In genomic region chr13:107845911-107846310, GRCh38 we compare ENCODE assay signal across 13 cellular contexts.
A peak's percentile ranks its signal among the peaks of the same experiment; 100 is the strongest.
DNase-seq lines count a peak whose midpoint lies in the region; ATAC-seq, FAIRE-seq and TF ChIP-seq lines count a peak whose summit lies in the region.
"Had no signal": no experiment of that assay in that cellular context is flagged by ENCODE, and none has a peak within 500 bp of the region (broad histone marks: within the 10 kb centered on the region; RNA-seq: fewer than 3 reads in every experiment).

No MANE protein-coding gene starts in this region.

- H3K36me3 Mint-ChIP-seq in glutamatergic neuron (ENCODE audit: unreplicated experiment): no peaks in the 10 kb centered on the region
- H3K36me3 Mint-ChIP-seq: CD8-positive, alpha-beta memory T cell had no signal

- DNase-seq in BE2C: peak; percentile 35
- no peak for DNase-seq in H54 (ENCODE audit: insufficient read length, low spot score)
- no peak for DNase-seq in glutamatergic neuron
- DNase-seq in renal cortical epithelial cell (ENCODE audit: low read depth): peak; percentile 49
- DNase-seq in activated CD4-positive, alpha-beta T cell treated with anti-CD3 and anti-CD28 coated beads, Interleukin-2, amount 50 U/mL, for 1 hour: no peak
- DNase-seq: Caco-2; CD8-positive, alpha-beta memory T cell; GM23248; H7 had no signal

- no peaks in the 10 kb centered on the region for H3K27me3 Mint-ChIP-seq in glutamatergic neuron (ENCODE audit: unreplicated experiment)

- H3K27me3 ChIP-seq in BE2C: no peaks in the 10 kb centered on the region
- H3K27me3 ChIP-seq: BLaER1 had no signal

- H3K4me3 ChIP-seq in BE2C (ENCODE audit: low read depth, low read length): peak overlapping the region; percentile 21
- H3K4me3 ChIP-seq: BLaER1, GM23248 had no signal

- TF ChIP-seq POLR2A in H54 (IDR thresholded peaks at IDR 0.05; ENCODE audit: low read depth, low read length): no peak

- H3K4me1 ChIP-seq in BE2C: peaks cover 50% of the 10 kb centered on the region
- H3K4me1 ChIP-seq: BLaER1, Caco-2 had no signal

- peaks cover 39% of the 10 kb centered on the region for H3K4me1 Mint-ChIP-seq in glutamatergic neuron (ENCODE audit: low read depth, unreplicated experiment)
- H3K4me1 Mint-ChIP-seq: CD8-positive, alpha-beta memory T cell had no signal

- no peak for TF ChIP-seq CTCF in BE2C (IDR thresholded peaks at IDR 0.05; ENCODE audit: low read depth, low read length)
- no peak for TF ChIP-seq CTCF in glutamatergic neuron (IDR thresholded peaks at IDR 0.05; ENCODE audit: partially characterized antibody, unreplicated experiment)

- no peak for ATAC-seq in HG03159 (IDR thresholded peaks at IDR 0.05; ENCODE audit: unreplicated experiment)
- ATAC-seq in HG03469 (IDR thresholded peaks at IDR 0.05; ENCODE audit: unreplicated experiment): no peak

- H3K9me3 Mint-ChIP-seq in glutamatergic neuron (ENCODE audit: unreplicated experiment): peaks cover 3% of the 10 kb centered on the region

- H3K9me3 ChIP-seq in BE2C: no peaks in the 10 kb centered on the region
- H3K9me3 ChIP-seq: BLaER1, Caco-2 had no signal

- FAIRE-seq in H54 (lab: Jason Lieb, UNC): peak; percentile 89
- FAIRE-seq: A204.1 had no signal

- no peak overlapping the region for H3K4me3 Mint-ChIP-seq in glutamatergic neuron (ENCODE audit: unreplicated experiment)
- H3K4me3 Mint-ChIP-seq: CD8-positive, alpha-beta memory T cell had no signal

- H3K27ac Mint-ChIP-seq in glutamatergic neuron (ENCODE audit: unreplicated experiment): peak overlapping the region; percentile 28
- H3K27ac Mint-ChIP-seq: CD8-positive, alpha-beta memory T cell had no signal

- no peaks in the 10 kb centered on the region for H3K36me3 ChIP-seq in BE2C
- H3K36me3 ChIP-seq: BLaER1 had no signal

Comparison
In these comparisons a context has a peak if more than half of its experiments do, and no peak if none do; other contexts are left out.
1. DNase-seq: peak in BE2C (single experiment) and renal cortical epithelial cell (single experiment); none in H54 (single experiment), glutamatergic neuron (single experiment) and activated CD4-positive, alpha-beta T cell treated with anti-CD3 and anti-CD28 coated beads, Interleukin-2, amount 50 U/mL, for 1 hour (single experiment).